In genomic region chr1:94063379-94063778, GRCh38 we compare ENCODE assay signal across 8 cellular contexts. TPM values are rescaled to one million over a fixed set of nuclear protein-coding genes. Genes with fewer than 3 reads are reported as not detected.
DNase-seq lines count a peak whose midpoint lies in the region; ATAC-seq and TF ChIP-seq lines count a peak whose summit lies in the region.

No MANE protein-coding gene starts in this region.

- intact Hi-C loops in psoas muscle (cut with DNase I) = loop anchor here (5.0 to 10.0 kb wide), 3 partner anchors 174 to 401 kb away; partner anchors contain the start of gene ARHGAP29 (in 1 of the 2)

- H3K27ac ChIP-seq in Peyer's patch (no peak overlapping the region), psoas muscle (no peak overlapping the region)

- peak; percentile 56 for DNase-seq in ELR (ENCODE audit: low read depth)
- DNase-seq in Peyer's patch = peak in 1 of 3 donors; percentile 52
- DNase-seq in fibroblast of peridontal ligament (ENCODE audit: extremely low read depth) = peak; percentile 70
- peak; percentile 26 to 61 for DNase-seq in psoas muscle
- no peak for DNase-seq in stimulated activated CD4-positive, alpha-beta T cell treated with anti-CD3 and anti-CD28 coated beads, Interleukin-4, amount 100 ng/mL, for 4 hours
- DNase-seq in central memory CD4-positive, alpha-beta T cell = no peak
- no peak for DNase-seq in activated CD4-positive, alpha-beta T cell treated with anti-CD3 and anti-CD28 coated beads for 4 hours

- H3K36me3 ChIP-seq in Peyer's patch (no peaks in the 10 kb centered on the region), psoas muscle (ENCODE audit: insufficient read depth in 1 of 2, low read depth in 1 of 2) (no peaks in the 10 kb centered on the region)

- ATAC-seq in psoas muscle (peak in 2 of 4 donors; percentile 52 to 54), GM18873 (IDR thresholded peaks at IDR 0.05; ENCODE audit: low FRiP score, unreplicated experiment) (no peak)

- WGBS in psoas muscle, 3 donors = 25 to 32% (median 30%) methylated on average over 5 of the region's 5 CpGs

- H3K4me3 ChIP-seq in Peyer's patch = no peak overlapping the region
- H3K4me3 ChIP-seq in psoas muscle = no peak overlapping the region

- no peaks in the 10 kb centered on the region for H3K9me3 ChIP-seq in Peyer's patch
- no peaks in the 10 kb centered on the region for H3K9me3 ChIP-seq in psoas muscle

- peak in 4 of 6 experiments; percentile 18 to 42 (median 32) for TF ChIP-seq CTCF in Peyer's patch (IDR thresholded peaks at IDR 0.05)
- peak; percentile 31 for TF ChIP-seq CTCF in psoas muscle (IDR thresholded peaks at IDR 0.05)

- no peak for TF ChIP-seq POLR2A in Peyer's patch (IDR thresholded peaks at IDR 0.05)

- H3K4me1 ChIP-seq in Peyer's patch (peaks cover 0 to 15% (median 0%) of the 10 kb centered on the region in 4 donors), psoas muscle (peaks cover 8% of the 10 kb centered on the region)

- H3K27me3 ChIP-seq in Peyer's patch (no peaks in the 10 kb centered on the region), psoas muscle (ENCODE audit: insufficient read depth in 3 of 3, low read length in 2 of 3) (no peaks in the 10 kb centered on the region)

RNA-seq across cellular contexts. Expression of gene ABCA4, which starts 57.6 kb away (rescaled TPM):
- 1 to 10 TPM; 2.1 to 7.5 (median 5.0) TPM for total RNA-seq in Peyer's patch
- total RNA-seq in psoas muscle = under 1 TPM in 3 of 4 donors, not detected in 1; 0.09 to 0.32 (median 0.23) TPM
- under 1 TPM in 2 of 3 donors, not detected in 1; 0.03 to 0.04 TPM for polyA plus RNA-seq in psoas muscle

Comparison
In these comparisons a context has a peak if more than half of its experiments do, and no peak if none do; other contexts are left out.
1. DNase-seq: peak in ELR (single experiment), fibroblast of peridontal ligament (single experiment) and psoas muscle (2 of 2); none in stimulated activated CD4-positive, alpha-beta T cell treated with anti-CD3 and anti-CD28 coated beads, Interleukin-4, amount 100 ng/mL, for 4 hours (0 of 2), central memory CD4-positive, alpha-beta T cell (single experiment) and activated CD4-positive, alpha-beta T cell treated with anti-CD3 and anti-CD28 coated beads for 4 hours (0 of 2).